In genomic region chr18:45284174-45284573, GRCh38 we compare ENCODE assay signal across 14 cellular contexts.
"Had no signal": no experiment of that assay in that cellular context is flagged by ENCODE, and none has a peak within 500 bp of the region (broad histone marks: within the 10 kb centered on the region; RNA-seq: fewer than 3 reads in every experiment).

No MANE protein-coding gene starts in this region.

- ATAC-seq: activated CD8-positive, alpha-beta T cell treated with anti-CD3 and anti-CD28 coated beads, Interleukin-2, amount 10 ng/mL, durations not matched to agents 7 days and 5 days; stimulated activated naive CD8-positive, alpha-beta T cell treated with anti-CD3 and anti-CD28 coated beads, Interleukin-15, amount 100 ng/mL, for 72 hours had no signal

- H3K36me3 ChIP-seq: cardiac muscle cell, thoracic aorta had no signal

- H3K4me3 ChIP-seq: cardiac muscle cell, skin epidermis, thoracic aorta had no signal

- H3K4me1 ChIP-seq: parathyroid adenoma had no signal

- H3K27ac ChIP-seq: cardiac muscle cell, parathyroid adenoma, skin epidermis, thoracic aorta, VCaP had no signal

- H3K9me3 ChIP-seq: thoracic aorta had no signal

- DNase-seq: activated CD4-positive, alpha-beta T cell treated with anti-CD3 and anti-CD28 coated beads for 4 hours; activated CD8-positive, alpha-beta memory T cell treated with anti-CD3 and anti-CD28 coated beads, Interleukin-2, amount 50 U/mL, for 48 hours; activated CD8-positive, alpha-beta T cell treated with anti-CD3 and anti-CD28 coated beads, Interleukin-2, amount 10 ng/mL, durations not matched to agents 7 days and 5 days; activated naive CD4-positive, alpha-beta T cell treated with anti-CD3 and anti-CD28 coated beads, Interleukin-2, amount 10 ng/mL, durations not matched to agents 7 days and 5 days; kidney glomerular epithelial cell; retina; stimulated activated CD4-positive, alpha-beta T cell treated with anti-CD3 and anti-CD28 coated beads, Interleukin-4, amount 100 ng/mL, for 4 hours; stimulated activated naive CD8-positive, alpha-beta T cell treated with anti-CD3 and anti-CD28 coated beads, Interleukin-15, amount 100 ng/mL, for 72 hours; T-helper 9 cell had no signal

- H3K27me3 ChIP-seq: cardiac muscle cell had no signal
